28 cellular contexts compared by ENCODE assay signal in genomic region chr6:84508981-84509380, GRCh38.
DNase-seq lines count a peak whose midpoint lies in the region; ATAC-seq and TF ChIP-seq lines count a peak whose summit lies in the region.
"Had no signal": no experiment of that assay in that cellular context is flagged by ENCODE, and none has a peak within 500 bp of the region (broad histone marks: within the 10 kb centered on the region; RNA-seq: fewer than 3 reads in every experiment).

No MANE protein-coding gene starts in this region.

- H3K79me2 ChIP-seq in smooth muscle cell (ENCODE audit: low read depth): no peaks in the 10 kb centered on the region

- no peak for TF ChIP-seq CTCF in smooth muscle cell (IDR thresholded peaks at IDR 0.05; ENCODE audit: borderline replicate concordance, insufficient read depth, poor library complexity, severe bottlenecking)

- H3K4me2 ChIP-seq in smooth muscle cell: peak overlapping the region; percentile 8
- H3K4me2 ChIP-seq: KMS-11 had no signal

- no peak overlapping the region for H3K27ac ChIP-seq in smooth muscle cell (ENCODE audit: low read depth)
- H3K27ac ChIP-seq: ascending aorta, KMS-11, upper lobe of left lung had no signal

- H2AFZ ChIP-seq in smooth muscle cell (ENCODE audit: low read depth): no peak overlapping the region

- no peak overlapping the region for H3K4me3 ChIP-seq in smooth muscle cell
- H3K4me3 ChIP-seq: ascending aorta, HAP-1, upper lobe of left lung had no signal

- no peaks in the 10 kb centered on the region for H3K36me3 ChIP-seq in smooth muscle cell (ENCODE audit: low read depth)
- H3K36me3 ChIP-seq: ascending aorta, HAP-1, upper lobe of left lung had no signal

- no peaks in the 10 kb centered on the region for H3K9me3 ChIP-seq in smooth muscle cell (replicated peaks; ENCODE audit: low read depth)
- H3K9me3 ChIP-seq: ascending aorta, HAP-1, upper lobe of left lung had no signal

- H3K27me3 ChIP-seq in smooth muscle cell (ENCODE audit: low read depth): peaks cover 6% of the 10 kb centered on the region
- H3K27me3 ChIP-seq: ascending aorta, upper lobe of left lung had no signal

- no peak for ATAC-seq in HG03460 (IDR thresholded peaks at IDR 0.05; ENCODE audit: unreplicated experiment)
- ATAC-seq: activated CD8-positive, alpha-beta T cell treated with anti-CD3 and anti-CD28 coated beads for 36 hours; activated naive CD4-positive, alpha-beta T cell treated with anti-CD3 and anti-CD28 coated beads, Interleukin-2, amount 50 U/mL, for 72 hours; left cardiac atrium; right cardiac atrium; SK-N-SH treated with all-trans-retinoic acid at 6 μM for 48 hours had no signal

- no peaks in the 10 kb centered on the region for H3F3A ChIP-seq in smooth muscle cell (ENCODE audit: low read depth)

- DNase-seq in EL: peak; percentile 11
- peak; percentile 46 for DNase-seq in amniotic epithelial cell (ENCODE audit: low read depth)
- DNase-seq in fibroblast of peridontal ligament (ENCODE audit: extremely low read depth): peak; percentile 68
- DNase-seq in smooth muscle cell (lab: John Stamatoyannopoulos, UW; ENCODE audit: unreplicated experiment): no peak
- no peak for DNase-seq in mucosa of gallbladder (ENCODE audit: low spot score)
- no peak for DNase-seq in GM19240 (ENCODE audit: insufficient read length, low spot score)
- DNase-seq: activated CD4-positive, alpha-beta T cell treated with anti-CD3 and anti-CD28 coated beads for 1 hour; activated CD8-positive, alpha-beta T cell treated with anti-CD3 and anti-CD28 coated beads for 36 hours; CD4-positive, CD25-positive, alpha-beta regulatory T cell; head of caudate nucleus; left cardiac atrium; mammary epithelial cell; NCI-H1417; NCI-H2081; NCI-H446 treated with DMSO at 0.1 percent for 48 hours; NCI-H82; posterior cingulate gyrus; right cardiac atrium; stimulated activated CD4-positive, alpha-beta T cell treated with anti-CD3 and anti-CD28 coated beads, Interleukin-12 subunit alpha, Interleukin-12 subunit beta, amount 100 ng/mL, for 4 hours; stimulated activated CD4-positive, alpha-beta T cell treated with anti-CD3 and anti-CD28 coated beads, Interleukin-4, amount 100 ng/mL, for 1 hour; T-helper 2 cell; upper lobe of left lung had no signal

- no peak overlapping the region for H3K9ac ChIP-seq in smooth muscle cell (ENCODE audit: low read depth)
- H3K9ac ChIP-seq: KMS-11 had no signal

- H4K20me1 ChIP-seq in smooth muscle cell (ENCODE audit: low read depth): no peaks in the 10 kb centered on the region

- no peaks in the 10 kb centered on the region for H3K4me1 ChIP-seq in smooth muscle cell (ENCODE audit: low read depth)
- H3K4me1 ChIP-seq: HAP-1, upper lobe of left lung had no signal

Comparison
In these comparisons a context has a peak if more than half of its experiments do, and no peak if none do; other contexts are left out.
1. DNase-seq: peak in EL (single experiment), amniotic epithelial cell (single experiment) and fibroblast of peridontal ligament (single experiment); none in smooth muscle cell (single experiment), mucosa of gallbladder (single experiment) and GM19240 (single experiment).